In genomic region chr17:82023447-82024241, GRCh38 we compare ENCODE assay signal across 8 cellular contexts. TPM values are rescaled to one million over a fixed set of nuclear protein-coding genes. Genes with fewer than 3 reads are reported as not detected.
DNase-seq lines count a peak whose midpoint lies in the region; ATAC-seq and TF ChIP-seq lines count a peak whose summit lies in the region.

No MANE protein-coding gene starts in this region.

- H3K9ac ChIP-seq in H9 (ENCODE audit: extremely low read depth, insufficient read length, low read length) (no peak overlapping the region), mesendoderm (ENCODE audit: low read length) (peak overlapping the region; percentile 90)

- H2BK5ac ChIP-seq in H9 (ENCODE audit: insufficient read length, low read length) (no peak overlapping the region), mesendoderm (ENCODE audit: low read length) (no peak overlapping the region)

- no peaks in the 10 kb centered on the region for H4K20me1 ChIP-seq in H9 (ENCODE audit: control insufficient read depth, insufficient read depth, insufficient read length)

- H3K79me2 ChIP-seq in H9 (ENCODE audit: insufficient read depth, low read length) (no peaks in the 10 kb centered on the region), mesendoderm (ENCODE audit: control insufficient read depth, insufficient read depth, low read length) (peaks cover 8% of the 10 kb centered on the region)

- peaks cover 7 to 16% of the 10 kb centered on the region in 2 experiments for H3K4me1 Mint-ChIP-seq in H9

- intact Hi-C loops in aorta (cut with DNase I), result no loop called here

- H3K36me3 Mint-ChIP-seq in H9 (ENCODE audit: insufficient read depth in 1 of 3, low read depth in 3 of 3), result peaks cover 3 to 8% (median 4%) of the 10 kb centered on the region in 3 experiments; a peak in 5 of 7 replicates

- H3K27me3 Mint-ChIP-seq in H9 (ENCODE audit: low read depth), result no peaks in the 10 kb centered on the region; the same call in none of the 2 replicates

- H3K9me3 ChIP-seq in H9 (ENCODE audit: control insufficient read depth, low read depth, low read length), result no peaks in the 10 kb centered on the region
- no peaks in the 10 kb centered on the region for H3K9me3 ChIP-seq in aorta (ENCODE audit: control insufficient read depth, low read length)

- H3K23me2 ChIP-seq in H9 (ENCODE audit: insufficient read length, low read depth, low read length, poor library complexity, severe bottlenecking), result peaks cover 5% of the 10 kb centered on the region

- H3K27ac ChIP-seq in H9 (ENCODE audit: insufficient read length, low read depth, low read length) (no peak overlapping the region), mesendoderm (ENCODE audit: low read depth, low read length) (no peak overlapping the region), aorta (ENCODE audit: low read depth in 1 of 2, low read length in 2 of 2) (no peak overlapping the region)

- TF ChIP-seq CTCF in H9 (conservative IDR thresholded peaks at IDR 0.05) (no peak), cardiac fibroblast (IDR thresholded peaks at IDR 0.05; ENCODE audit: low read depth, low read length) (no peak)

- H4K5ac ChIP-seq in H9 (ENCODE audit: insufficient read length, low read depth, low read length) (no peak overlapping the region), mesendoderm (ENCODE audit: low read length) (no peak overlapping the region)

- H3K36me3 ChIP-seq in mesendoderm (ENCODE audit: control insufficient read depth, insufficient read depth, low read length), result no peaks in the 10 kb centered on the region
- H3K36me3 ChIP-seq in aorta (ENCODE audit: control insufficient read depth in 1 of 2, insufficient read depth in 2 of 2, low read length in 1 of 2), result no peaks in the 10 kb centered on the region

- H3K18ac ChIP-seq in H9 (ENCODE audit: insufficient read length, low read depth, low read length), result no peak overlapping the region
- peak overlapping the region; percentile 11 for H3K18ac ChIP-seq in mesendoderm (ENCODE audit: low read length)

- H2AK5ac ChIP-seq in H9 (ENCODE audit: insufficient read length, low read length) (no peak overlapping the region), mesendoderm (ENCODE audit: low read length) (no peak overlapping the region)

- H3K27ac Mint-ChIP-seq in H9, result no peak overlapping the region

- H4K91ac ChIP-seq in H9 (ENCODE audit: insufficient read length, low read depth, low read length), result no peak overlapping the region

- H3K79me1 ChIP-seq in H9 (ENCODE audit: insufficient read depth, low read depth, low read length, poor library complexity, severe bottlenecking) (peaks cover 5% of the 10 kb centered on the region), mesendoderm (ENCODE audit: low read length) (peaks cover 8% of the 10 kb centered on the region)

- no peak overlapping the region for H2BK12ac ChIP-seq in H9 (ENCODE audit: insufficient read length, low read depth, low read length)

- no peak overlapping the region for H3K23ac ChIP-seq in H9 (ENCODE audit: insufficient read length, low read depth, low read length)
- no peak overlapping the region for H3K23ac ChIP-seq in mesendoderm (ENCODE audit: low read length)

- H3K4me2 ChIP-seq in H9 (ENCODE audit: insufficient read depth, insufficient read length, low read length), result peak overlapping the region; percentile 52
- peak overlapping the region; percentile 98 for H3K4me2 ChIP-seq in mesendoderm (ENCODE audit: low read length)

- H3K4ac ChIP-seq in H9 (ENCODE audit: low read depth, low read length) (no peak overlapping the region), mesendoderm (ENCODE audit: low read depth, low read length) (no peak overlapping the region)

- H2BK15ac ChIP-seq in H9 (ENCODE audit: low read depth, low read length) (no peak overlapping the region), mesendoderm (replicated peaks; ENCODE audit: low read depth) (no peak overlapping the region)

- DNase-seq in NCI-H345 (lab: John Stamatoyannopoulos, UW) (peak; percentile 53), NCI-H345 treated with DMSO at 0.1 percent for 48 hours (lab: John Stamatoyannopoulos, UW; ENCODE audit: unreplicated experiment) (no peak), H9 (no peak), NOMO-1 treated with dmso at 0.1 percent for 144 hours (lab: John Stamatoyannopoulos, UW; ENCODE audit: unreplicated experiment) (peak; percentile 49), cardiac fibroblast (ENCODE audit: low read depth in 2 of 2) (peak in 1 of 2 donors; percentile 24), mesendoderm (peak; percentile 49), aorta (no peak), ureter (ENCODE audit: low spot score) (no peak)

- no peak overlapping the region for H3T11ph ChIP-seq in H9 (ENCODE audit: low read length)

- H2BK120ac ChIP-seq in H9 (ENCODE audit: low read depth, low read length, poor library complexity, severe bottlenecking), result no peak overlapping the region
- no peak overlapping the region for H2BK120ac ChIP-seq in mesendoderm (ENCODE audit: low read depth, low read length)

- H3K56ac ChIP-seq in H9 (ENCODE audit: insufficient read length, low read depth, low read length), result no peak overlapping the region
- H3K56ac ChIP-seq in mesendoderm (ENCODE audit: low read length), result peak overlapping the region; percentile 94

- H3K27me3 ChIP-seq in H9 (ENCODE audit: insufficient read depth, low read length) (no peaks in the 10 kb centered on the region), mesendoderm (ENCODE audit: insufficient read depth, low read length, poor library complexity) (no peaks in the 10 kb centered on the region), aorta (ENCODE audit: control insufficient read depth in 1 of 2, insufficient read depth in 2 of 2, low read length in 1 of 2) (no peaks in the 10 kb centered on the region)

- H3K4me3 ChIP-seq in cardiac fibroblast (replicated peaks in 1 of 2; ENCODE audit: low read depth in 2 of 2, low read length in 2 of 2) (peak overlapping the region; percentile 55 to 71), mesendoderm (ENCODE audit: low read length) (peak overlapping the region; percentile 68), aorta (ENCODE audit: low read length in 2 of 2) (peak overlapping the region; percentile 39 to 56)

- ATAC-seq in aorta (ENCODE audit: low FRiP score), result no peak

- H3K4me1 ChIP-seq in H9 (ENCODE audit: insufficient read depth, low read length), result no peaks in the 10 kb centered on the region
- H3K4me1 ChIP-seq in mesendoderm (ENCODE audit: control insufficient read depth, low read depth, low read length), result no peaks in the 10 kb centered on the region
- H3K4me1 ChIP-seq in aorta (ENCODE audit: control insufficient read depth in 1 of 2, insufficient read depth in 2 of 2, low read length in 2 of 2), result no peaks in the 10 kb centered on the region

- H3K9me3 Mint-ChIP-seq in H9, result peaks cover 0 to 2% of the 10 kb centered on the region in 2 experiments; a peak in 1 of 5 replicates

- H3K14ac ChIP-seq in H9 (ENCODE audit: insufficient read depth, low read length), result no peak overlapping the region; the same call in 1 of the 2 replicates

- H2AFZ ChIP-seq in H9 (ENCODE audit: low read length), result no peak overlapping the region

- H2BK20ac ChIP-seq in H9 (ENCODE audit: low read depth, low read length, poor library complexity, severe bottlenecking), result no peak overlapping the region

- H3K4me3 Mint-ChIP-seq in H9, result peak overlapping the region; percentile 79 to 85

- H4K8ac ChIP-seq in H9 (replicated peaks; ENCODE audit: insufficient read length, low read depth, low read length) (no peak overlapping the region), mesendoderm (ENCODE audit: low read depth, low read length) (no peak overlapping the region)

- no CpG with 5 or more reads among the region's 55 CpGs for WGBS in H9 (ENCODE audit: extremely low coverage, insufficient read length, low lambda C conversion rate)
- no CpG with 5 or more reads among the region's 55 CpGs for WGBS in mesendoderm (ENCODE audit: extremely low coverage, insufficient coverage, low lambda C conversion rate)
- 6 to 9% methylated on average over 48 to 55 of the region's 55 CpGs for WGBS in aorta, 2 donors

RNA-seq across cellular contexts. Expression of gene LRRC45, which starts 0.5 kb away (rescaled TPM):
- 28.7 and 30.6 TPM in 2 replicates for total RNA-seq in H9 (2021)
- 8.5 TPM for polyA plus RNA-seq in mesendoderm (2013, experiment 1 of 2)
- polyA plus RNA-seq in mesendoderm (2013, experiment 2 of 2), result 8.7 TPM
- total RNA-seq in aorta, result 1 to 10 TPM; 4.3 to 10.0 TPM
- polyA plus RNA-seq in aorta, result 10 to 100 TPM in 1 of 2 donors, 1 to 10 TPM in 1; 3.1 to 20.1 TPM
- 11.0 TPM for total RNA-seq in ureter

RNA-seq across cellular contexts. Expression of gene CENPX, which starts 1.0 kb away (rescaled TPM):
- total RNA-seq in H9 (2021) (77.9 and 82.8 TPM in 2 replicates), aorta (10 to 100 TPM; 31.0 to 33.2 TPM), ureter (58.5 TPM)
- polyA plus RNA-seq in mesendoderm (2013, experiment 1 of 2), result 59.9 TPM
- polyA plus RNA-seq in mesendoderm (2013, experiment 2 of 2), result 60.0 TPM
- 100 to 1,000 TPM; 109 TPM for polyA plus RNA-seq in aorta

RNA-seq across cellular contexts. Expression of gene RAC3, which starts 7.8 kb away (rescaled TPM):
- total RNA-seq in H9 (2021) (84.8 and 85.8 TPM in 2 replicates), aorta (under 1 TPM in 1 of 2 donors, not detected in 1; 0.57 TPM), ureter (5.0 TPM)
- polyA plus RNA-seq in mesendoderm (2013, experiment 1 of 2), result 97.1 TPM
- polyA plus RNA-seq in mesendoderm (2013, experiment 2 of 2), result 102 TPM
- 1 to 10 TPM in 1 of 2 donors, under 1 TPM in 1; 0.63 to 2.8 TPM for polyA plus RNA-seq in aorta

RNA-seq across cellular contexts. Expression of gene DCXR, which starts 13.9 kb away (rescaled TPM):
- total RNA-seq in H9 (2021) (90.6 and 93.6 TPM in 2 replicates), aorta (10 to 100 TPM; 34.9 to 62.2 TPM), ureter (176 TPM)
- 34.8 TPM for polyA plus RNA-seq in mesendoderm (2013, experiment 1 of 2)
- 34.4 TPM for polyA plus RNA-seq in mesendoderm (2013, experiment 2 of 2)
- 10 to 100 TPM; 80.1 to 81.0 TPM for polyA plus RNA-seq in aorta

RNA-seq across cellular contexts. Expression of gene RFNG, which starts 28.0 kb away (rescaled TPM):
- total RNA-seq in H9 (2021) (34.0 and 36.5 TPM in 2 replicates), aorta (10 to 100 TPM; 28.2 to 34.0 TPM), ureter (30.0 TPM)
- 15.5 TPM for polyA plus RNA-seq in mesendoderm (2013, experiment 1 of 2)
- polyA plus RNA-seq in mesendoderm (2013, experiment 2 of 2), result 14.9 TPM
- polyA plus RNA-seq in aorta, result 10 to 100 TPM; 28.3 to 73.0 TPM

Comparison
In these comparisons a context has a peak if more than half of its experiments do, and no peak if none do; other contexts are left out.
1. DNase-seq: peak in NCI-H345 (single experiment), NOMO-1 treated with dmso at 0.1 percent for 144 hours (single experiment) and mesendoderm (single experiment); none in NCI-H345 treated with DMSO at 0.1 percent for 48 hours (single experiment), H9 (single experiment), aorta (0 of 2) and ureter (single experiment).
2. RNA of gene RAC3, which starts 7.8 kb away (total RNA-seq): 84.8 to 85.8 TPM in H9; 5.0 TPM in ureter (single experiment) and 0.57 TPM in aorta; every median in the first group is over 10 times any median in the second.
3. Peak in every context shown above with its lines, with median percentiles within 50 percentile points of each other: H3K4me3 ChIP-seq.